ENCODE assay signal across 9 cellular contexts in genomic region chr9:98774746-98775145, GRCh38. TPM values are rescaled to one million over a fixed set of nuclear protein-coding genes. Genes with fewer than 3 reads are reported as not detected.
A peak's percentile ranks its signal among the peaks of the same experiment; 100 is the strongest.
DNase-seq lines count a peak whose midpoint lies in the region; ATAC-seq and TF ChIP-seq lines count a peak whose summit lies in the region.
"Had no signal": no experiment of that assay in that cellular context is flagged by ENCODE, and none has a peak within 500 bp of the region (broad histone marks: within the 10 kb centered on the region; RNA-seq: fewer than 3 reads in every experiment).

No MANE protein-coding gene starts in this region.

- H3K56ac ChIP-seq in IMR-90 (ENCODE audit: extremely low read depth, insufficient read depth, low read length) = no peak overlapping the region

- H2AK9ac ChIP-seq in IMR-90 (replicated peaks; ENCODE audit: low read depth, low read length, poor library complexity) = no peak overlapping the region

- H3K4me1 ChIP-seq in IMR-90 (ENCODE audit: control insufficient read depth, insufficient read depth, low read length) = 0 out of 2 replicates have a peak, but pooled peaks cover 1% of the 10 kb centered on the region
- no peaks in the 10 kb centered on the region for H3K4me1 ChIP-seq in adrenal gland (replicated peaks in 1 of 2)

- peak overlapping the region; percentile 19 for H2AFZ ChIP-seq in IMR-90 (replicated peaks; ENCODE audit: low read length, poor library complexity)

- no peak overlapping the region for H2BK5ac ChIP-seq in IMR-90 (ENCODE audit: low read depth, low read length, poor library complexity, severe bottlenecking)

- peaks cover 0 to 8% of the 10 kb centered on the region in 2 experiments; a peak in 2 of 4 replicates for H3K79me1 ChIP-seq in IMR-90 (ENCODE audit: low read depth in 1 of 2, low read length in 2 of 2)

- peaks cover 11% of the 10 kb centered on the region for H3K4me1 Mint-ChIP-seq in Calu3 (ENCODE audit: low read depth, unreplicated experiment)

- intact Hi-C loops in Calu3 (cut with micrococcal nuclease; ENCODE audit: unreplicated experiment) (loop anchor here (5.0 kb wide), 1 partner anchor 457 kb away; no protein-coding TSS in a partner anchor), IMR-90 (cut with micrococcal nuclease) (loop anchor here (1.0 to 5.0 kb wide), 3 partner anchors 68 to 569 kb away; no protein-coding TSS in a partner anchor), adrenal gland (cut with DNase I) (loop anchor here (5.0 kb wide), 1 partner anchor 457 kb away; no protein-coding TSS in a partner anchor)

- dilution Hi-C loops in IMR-90 (cut with HindIII; ENCODE audit: low sequenced_read_pairs, unreplicated experiment) = no loop called here

- no peaks in the 10 kb centered on the region for H3K9me3 Mint-ChIP-seq in Calu3 (ENCODE audit: low read depth, unreplicated experiment)

- H4K8ac ChIP-seq in IMR-90 (ENCODE audit: low read depth in 2 of 2, low read length in 2 of 2) = 0 out of 4 replicates have a peak overlapping the region, but pooled peaks of 1 of the 2 experiments have one; percentile 32

- H3K27me3 Mint-ChIP-seq in Calu3 (ENCODE audit: unreplicated experiment) = no peaks in the 10 kb centered on the region

- DNase-seq in Calu3 (no peak), IMR-90 (no peak), adrenal gland (no peak), mesenteric fat pad (ENCODE audit: low spot score) (peak; percentile 57), NCI-H146 treated with DMSO at 0.1 percent for 48 hours (lab: John Stamatoyannopoulos, UW; ENCODE audit: unreplicated experiment) (no peak)
- DNase-seq: nucleus accumbens had no signal

- peaks cover 40% of the 10 kb centered on the region for H3K36me3 ChIP-seq in IMR-90 (ENCODE audit: control insufficient read depth, insufficient read depth, low read length)
- peaks cover 0 to 21% of the 10 kb centered on the region in 2 donors for H3K36me3 ChIP-seq in adrenal gland (replicated peaks in 1 of 2)

- H3K9ac ChIP-seq in IMR-90 (ENCODE audit: low read depth, low read length) = no peak overlapping the region

- H4K5ac ChIP-seq in IMR-90 (ENCODE audit: low read depth, low read length) = no peak overlapping the region

- no peak for TF ChIP-seq POLR2A in IMR-90 (IDR thresholded peaks at IDR 0.05; ENCODE audit: low read depth, low read length)
- no peak for TF ChIP-seq POLR2A in adrenal gland (IDR thresholded peaks at IDR 0.05)

- no peak overlapping the region for H2BK15ac ChIP-seq in IMR-90 (ENCODE audit: low read depth, low read length)

- H3K27ac Mint-ChIP-seq in Calu3 (ENCODE audit: unreplicated experiment) = no peak overlapping the region

- H3K27me3 ChIP-seq in IMR-90 (ENCODE audit: control insufficient read depth, insufficient read depth, low read length) (no peaks in the 10 kb centered on the region), adrenal gland (no peaks in the 10 kb centered on the region)

- no CpG with 5 or more reads among the region's 9 CpGs for WGBS in IMR-90 (ENCODE audit: extremely low coverage in 2 of 2, insufficient read length in 1 of 2), 2 experiments
- 85 to 92% (median 89%) methylated on average over 9 of the region's 9 CpGs for WGBS in adrenal gland, 4 donors

- no peaks in the 10 kb centered on the region for H4K20me1 ChIP-seq in IMR-90 (ENCODE audit: insufficient read depth, low read length)

- CTCF ChIA-PET in Calu3 (lab: Charles Lee) (interaction anchor here (1.8 kb wide), 1 partner anchor 459 kb away, joined by 7 read pairs; no protein-coding TSS in a partner anchor), IMR-90 (lab: Yijun Ruan, JAX) (interaction anchor here (0.6 to 2.9 kb wide), 16 partner anchors 9 to 691 kb away, joined by 3 to 20 read pairs (median 4); no protein-coding TSS in a partner anchor)

- H3K4ac ChIP-seq in IMR-90 (ENCODE audit: low read depth, low read length) = no peak overlapping the region

- no peak overlapping the region; the same call in 1 of the 2 replicates for H2AK5ac ChIP-seq in IMR-90 (ENCODE audit: low read depth, low read length)

- H3K27ac ChIP-seq in IMR-90 (ENCODE audit: insufficient read depth, low read length) (no peak overlapping the region), adrenal gland (no peak overlapping the region)

- H3K18ac ChIP-seq in IMR-90 (ENCODE audit: low read depth, low read length) = no peak overlapping the region

- peaks cover 24% of the 10 kb centered on the region for H3K36me3 Mint-ChIP-seq in Calu3 (ENCODE audit: insufficient read depth, unreplicated experiment)

- H2BK120ac ChIP-seq in IMR-90 (ENCODE audit: low read depth, low read length) = no peak overlapping the region

- TF ChIP-seq RAD21 in IMR-90 (IDR thresholded peaks at IDR 0.05; ENCODE audit: low read length) = peak; percentile 34

- no peak overlapping the region for H4K91ac ChIP-seq in IMR-90 (ENCODE audit: insufficient read depth, low read depth, low read length)

- ATAC-seq in IMR-90 (ENCODE audit: low read depth) (0 out of 2 replicates have a peak, but pooled peaks have one; percentile 38), HG03520 (IDR thresholded peaks at IDR 0.05; ENCODE audit: unreplicated experiment) (no peak), HG03159 (IDR thresholded peaks at IDR 0.05; ENCODE audit: unreplicated experiment) (no peak), HG02970 (IDR thresholded peaks at IDR 0.05; ENCODE audit: low FRiP score, unreplicated experiment) (no peak)

- no peak overlapping the region for H3K4me3 ChIP-seq in IMR-90 (ENCODE audit: insufficient read depth, low read depth, low read length)
- no peak overlapping the region for H3K4me3 ChIP-seq in adrenal gland

- no peak overlapping the region for H3K14ac ChIP-seq in IMR-90 (replicated peaks; ENCODE audit: low read depth, low read length)

- POLR2A ChIA-PET in IMR-90 (lab: Charles Lee; ENCODE audit: unreplicated experiment) = no interaction called here

- no peak overlapping the region for H3K4me2 ChIP-seq in IMR-90 (ENCODE audit: low read depth, low read length)

- BruUV-seq in Calu3 (replicated peaks; lab: Mats Ljungman, UMichigan) (no TSS peak), IMR-90 (replicated peaks; lab: Mats Ljungman, UMichigan) (no TSS peak)

- H3K23ac ChIP-seq in IMR-90 (ENCODE audit: low read depth, low read length) = no peak overlapping the region

- in situ Hi-C loops in IMR-90 (cut with MboI; ENCODE audit: low sequenced_read_pairs) = loop anchor here (5.0 kb wide), 1 partner anchor 457 kb away; no protein-coding TSS in a partner anchor

- H2BK20ac ChIP-seq in IMR-90 (ENCODE audit: low read depth, low read length) = no peak overlapping the region

- no peaks in the 10 kb centered on the region for H3K9me3 ChIP-seq in IMR-90 (ENCODE audit: control insufficient read depth, insufficient read depth, low read length)
- H3K9me3 ChIP-seq in adrenal gland (replicated peaks in 1 of 3) = no peaks in the 10 kb centered on the region

- H3K9me1 ChIP-seq in IMR-90 (ENCODE audit: insufficient read depth, low read length) = 0 out of 2 replicates have a peak, but pooled peaks cover 3% of the 10 kb centered on the region

- no peak overlapping the region for H3K4me3 Mint-ChIP-seq in Calu3 (ENCODE audit: low read depth, unreplicated experiment)

- TF ChIP-seq CTCF in Calu3 (IDR thresholded peaks at IDR 0.05; ENCODE audit: unreplicated experiment) (peak; percentile 48), IMR-90 (conservative IDR thresholded peaks at IDR 0.05; ENCODE audit: low read depth, low read length) (peak; percentile 54), adrenal gland (IDR thresholded peaks at IDR 0.05) (peak in 5 of 6 experiments; percentile 18 to 27 (median 26))

TF ChIP-seq in IMR-90, 13 proteins besides CTCF, POLR2A, EP300 and RAD21 (continues in another document):
- TF ChIP-seq CHD1 (IDR thresholded peaks at IDR 0.05; ENCODE audit: low read depth, low read length) (no peak), SMC3 (IDR thresholded peaks at IDR 0.05; ENCODE audit: low read depth, low read length) (peak; percentile 33; the same call in 1 of the 2 replicates), USF2 (IDR thresholded peaks at IDR 0.05; ENCODE audit: low read depth, low read length) (no peak), RCOR1 (IDR thresholded peaks at IDR 0.05; ENCODE audit: insufficient replicate concordance, low read length) (no peak), MAZ (IDR thresholded peaks at IDR 0.05; ENCODE audit: borderline replicate concordance, low read depth, low read length) (peak; percentile 41; the same call in 1 of the 2 replicates), RFX5 (IDR thresholded peaks at IDR 0.05; ENCODE audit: low read depth, low read length) (no peak), BHLHE40 (IDR thresholded peaks at IDR 0.05; ENCODE audit: low read depth, low read length) (no peak), MXI1 (IDR thresholded peaks at IDR 0.05; ENCODE audit: borderline replicate concordance, low read depth, low read length) (no peak), CEBPB (IDR thresholded peaks at IDR 0.05; ENCODE audit: low read depth, low read length) (no peak)

RNA-seq across cellular contexts. Expression of gene ANKS6, which starts 21.6 kb away (rescaled TPM):
- total RNA-seq in Calu3 (2022) (31.5 and 32.2 TPM in 2 replicates), IMR-90 (2012; rRNA removed) (8.6 and 9.0 TPM in 2 replicates), adrenal gland (10 to 100 TPM in 7 of 8 donors, 1 to 10 TPM in 1; 8.1 to 28.4 (median 14.9) TPM), mesenteric fat pad (18.1 TPM)
- polyA plus RNA-seq in IMR-90 (2012; rRNA removed) (23.6 and 24.0 TPM in 2 replicates), adrenal gland (10 to 100 TPM in 2 of 3 donors, 1 to 10 TPM in 1; 4.3 to 18.3 (median 16.9) TPM)
- polyA plus RNA-seq in IMR-90 (2012; cell fraction: cytosol; rRNA removed) = 16.4 and 20.2 TPM in 2 replicates
- 78.2 and 92.5 TPM in 2 replicates for polyA plus RNA-seq in IMR-90 (2012; cell fraction: nucleus; rRNA removed; ENCODE audit: low replicate concordance)

RNA-seq across cellular contexts. Expression of gene GALNT12, which starts 32.7 kb away (rescaled TPM):
- total RNA-seq in Calu3 (2022) (49.2 and 51.2 TPM in 2 replicates), IMR-90 (2012; rRNA removed) (2.5 TPM in 2 replicates), adrenal gland (1 to 10 TPM; 1.1 to 7.5 (median 4.2) TPM), mesenteric fat pad (1.4 TPM)
- polyA plus RNA-seq in IMR-90 (2012; rRNA removed) (2.0 and 2.3 TPM in 2 replicates), adrenal gland (1 to 10 TPM; 1.7 to 7.2 (median 2.8) TPM)
- 1.8 and 4.3 TPM in 2 replicates for polyA plus RNA-seq in IMR-90 (2012; cell fraction: cytosol; rRNA removed)
- 2.1 and 6.0 TPM in 2 replicates for polyA plus RNA-seq in IMR-90 (2012; cell fraction: nucleus; rRNA removed; ENCODE audit: low replicate concordance)
